8 cellular contexts compared by ENCODE assay signal in the genomic region with DNA sequence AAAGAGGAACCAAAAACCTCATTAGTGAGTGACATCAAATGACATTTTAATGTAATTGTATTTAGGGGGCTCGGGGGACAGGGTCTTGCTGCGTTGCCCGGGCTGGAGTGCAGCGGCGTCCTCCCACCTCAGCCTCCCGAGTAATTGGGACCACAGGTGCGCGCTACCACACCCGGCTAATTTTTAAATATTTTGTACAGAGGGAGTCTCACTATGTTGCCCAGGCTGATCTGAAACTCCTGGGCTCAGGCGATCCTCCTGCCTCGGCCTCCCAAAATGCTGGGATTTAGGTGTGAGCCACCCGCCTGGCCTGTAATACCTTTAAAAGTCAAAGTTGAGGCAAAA. TPM values are rescaled to one million over a fixed set of nuclear protein-coding genes. Genes with fewer than 3 reads are reported as not detected.
A peak's percentile ranks its signal among the peaks of the same experiment; 100 is the strongest.
DNase-seq lines count a peak whose midpoint lies in the region; ATAC-seq and TF ChIP-seq lines count a peak whose summit lies in the region.

No MANE protein-coding gene starts in this region.

- TF ChIP-seq CTCF in A673 (conservative IDR thresholded peaks at IDR 0.05; ENCODE audit: low read depth, low read length): no peak
- TF ChIP-seq CTCF in chondrocyte (IDR thresholded peaks at IDR 0.05): no peak

- peak overlapping the region; percentile 67 for H3K4me3 ChIP-seq in A673 (ENCODE audit: low read depth, low read length, poor library complexity, severe bottlenecking)
- H3K4me3 ChIP-seq in HUES6 (ENCODE audit: low read depth, low read length): peak overlapping the region; percentile 79

- BruUV-seq in A673 (replicated peaks; lab: Mats Ljungman, UMichigan): TSS peak; percentile 57

- H3K27me3 Mint-ChIP-seq in chondrocyte (ENCODE audit: low read depth): no peaks in the 10 kb centered on the region
- no peaks in the 10 kb centered on the region for H3K27me3 Mint-ChIP-seq in naive B cell

- H3K36me3 Mint-ChIP-seq in chondrocyte (ENCODE audit: low read depth) (peaks cover 23% of the 10 kb centered on the region), naive B cell (peaks cover 0 to 7% of the 10 kb centered on the region in 2 donors)

- intact Hi-C loops in A673 (cut with micrococcal nuclease; ENCODE audit: unreplicated experiment): no loop called here

- no peak for DNase-seq in A673 (ENCODE audit: low spot score)
- DNase-seq in chondrocyte (ENCODE audit: low spot score): no peak
- no peak for DNase-seq in naive B cell
- no peak for DNase-seq in DMS114 treated with DMSO at 0.1 percent for 48 hours (lab: John Stamatoyannopoulos, UW; ENCODE audit: unreplicated experiment)
- DNase-seq in NCI-H1694 treated with DMSO at 0.1 percent for 48 hours (lab: John Stamatoyannopoulos, UW): no peak

- peak overlapping the region; percentile 82 for H3K9ac ChIP-seq in HUES6 (ENCODE audit: low read length)

- H3K27me3 ChIP-seq in A673 (replicated peaks; ENCODE audit: insufficient read depth, low read depth, low read length, poor library complexity) (no peaks in the 10 kb centered on the region), HUES6 (ENCODE audit: control insufficient read depth, insufficient read depth, low read length) (no peaks in the 10 kb centered on the region)

- H3K27ac ChIP-seq in A673 (ENCODE audit: low read depth, low read length, poor library complexity, severe bottlenecking): peak overlapping the region; percentile 74
- peak overlapping the region; percentile 75; the same call in 1 of the 2 replicates for H3K27ac ChIP-seq in HUES6 (ENCODE audit: low read depth, low read length)

- H3K4me1 ChIP-seq in A673 (ENCODE audit: insufficient read depth, low read length, poor library complexity, severe bottlenecking) (peaks cover 7% of the 10 kb centered on the region), HUES6 (ENCODE audit: control insufficient read depth, insufficient read depth, low read length) (no peaks in the 10 kb centered on the region)

- H3K9me3 ChIP-seq in A673 (ENCODE audit: low read depth, low read length, poor library complexity, severe bottlenecking) (no peaks in the 10 kb centered on the region), HUES6 (ENCODE audit: control insufficient read depth, insufficient read depth, low read depth, low read length) (no peaks in the 10 kb centered on the region)

- H3K27ac Mint-ChIP-seq in chondrocyte (ENCODE audit: unreplicated experiment) (no peak overlapping the region), naive B cell (peak overlapping the region; percentile 86 to 98 (median 92))

- H3K9me3 Mint-ChIP-seq in chondrocyte (ENCODE audit: low read depth) (no peaks in the 10 kb centered on the region), naive B cell (no peaks in the 10 kb centered on the region)

- peaks cover 32% of the 10 kb centered on the region for H3K36me3 ChIP-seq in A673 (ENCODE audit: insufficient read depth, low read length, poor library complexity, severe bottlenecking)
- peaks cover 67% of the 10 kb centered on the region for H3K36me3 ChIP-seq in HUES6 (ENCODE audit: control insufficient read depth, insufficient read depth, low read length)

- ATAC-seq in naive B cell (ENCODE audit: low read depth in 2 of 2): no peak
- ATAC-seq in GM18870 (IDR thresholded peaks at IDR 0.05; ENCODE audit: unreplicated experiment): no peak
- ATAC-seq in GM18520 (IDR thresholded peaks at IDR 0.05; ENCODE audit: unreplicated experiment): no peak

- peak overlapping the region; percentile 98 for H3K4me3 Mint-ChIP-seq in chondrocyte (ENCODE audit: unreplicated experiment)
- peak overlapping the region; percentile 95 to 100 (median 98) for H3K4me3 Mint-ChIP-seq in naive B cell

- CTCF ChIA-PET in A673 (lab: Charles Lee): no interaction called here

- H3K4me1 Mint-ChIP-seq in chondrocyte (ENCODE audit: low read depth) (peaks cover 25% of the 10 kb centered on the region), naive B cell (peaks cover 29 to 51% (median 42%) of the 10 kb centered on the region in 3 donors)

- POLR2A ChIA-PET in A673 (lab: Charles Lee; ENCODE audit: low non-redundant PET): no interaction called here

RNA-seq across cellular contexts. Expression of gene SNRNP25, which starts 0.6 kb away (rescaled TPM):
- total RNA-seq in A673 (2021) (52.5 and 54.9 TPM in 2 replicates), chondrocyte (27.7 to 40.5 TPM (median 28.0 TPM) in 3 replicates)
- 100 to 1,000 TPM in 1 of 6 donors, 10 to 100 TPM in 5; 43.3 to 111 (median 67.2) TPM for polyA plus RNA-seq in naive B cell (ENCODE audit: low read depth in 6 of 6)

RNA-seq across cellular contexts. Expression of gene POLR3K, which starts 0.8 kb away (rescaled TPM):
- total RNA-seq in A673 (2021) (41.5 and 48.5 TPM in 2 replicates), chondrocyte (7.3 to 11.3 TPM (median 7.5 TPM) in 3 replicates)
- 10 to 100 TPM; 39.0 to 57.3 (median 52.7) TPM for polyA plus RNA-seq in naive B cell (ENCODE audit: low read depth in 6 of 6)

RNA-seq across cellular contexts. Expression of gene RHBDF1, which starts 18.2 kb away (rescaled TPM):
- total RNA-seq in A673 (2021) (5.8 TPM in 2 replicates), chondrocyte (52.4 to 55.5 TPM (median 52.7 TPM) in 3 replicates)
- under 1 TPM in 1 of 6 donors, not detected in 5; 0.08 TPM for polyA plus RNA-seq in naive B cell (ENCODE audit: low read depth in 6 of 6)

RNA-seq across cellular contexts. Expression of gene MPG, which starts 23.8 kb away (rescaled TPM):
- 30.6 and 34.2 TPM in 2 replicates for total RNA-seq in A673 (2021)
- 52.6 to 65.4 TPM (median 61.1 TPM) in 3 replicates for total RNA-seq in chondrocyte
- 100 to 1,000 TPM in 1 of 6 donors, 10 to 100 TPM in 5; 81.3 to 119 (median 84.6) TPM for polyA plus RNA-seq in naive B cell (ENCODE audit: low read depth in 6 of 6)
